18 cellular contexts compared by ENCODE assay signal in the genomic region with DNA sequence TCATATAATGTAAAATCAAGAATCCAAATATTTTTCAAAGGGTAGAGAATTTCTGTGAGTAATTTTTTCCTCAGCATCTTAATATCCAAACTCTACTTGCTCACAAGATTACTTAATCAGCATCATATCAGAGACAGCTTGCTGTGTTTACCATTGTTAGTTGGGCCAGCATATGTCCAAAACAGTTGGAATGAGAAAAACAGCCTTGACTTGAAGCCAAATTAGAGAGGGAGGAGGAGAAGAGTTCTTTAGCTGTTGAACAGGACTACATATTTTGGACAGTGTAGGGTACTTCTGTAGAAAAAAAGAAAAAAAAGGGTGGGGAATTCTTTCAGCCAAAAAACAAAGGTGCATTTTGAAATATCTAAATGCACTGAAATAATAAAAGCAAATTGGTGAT.
A peak's percentile ranks its signal among the peaks of the same experiment; 100 is the strongest.
DNase-seq lines count a peak whose midpoint lies in the region; ATAC-seq and TF ChIP-seq lines count a peak whose summit lies in the region.
"Had no signal": no experiment of that assay in that cellular context is flagged by ENCODE, and none has a peak within 500 bp of the region (broad histone marks: within the 10 kb centered on the region; RNA-seq: fewer than 3 reads in every experiment).

No MANE protein-coding gene starts in this region.

- H3K9me3 ChIP-seq in H9 (ENCODE audit: control insufficient read depth, low read depth, low read length) (no peaks in the 10 kb centered on the region), gastroesophageal sphincter (no peaks in the 10 kb centered on the region)
- H3K9me3 ChIP-seq: HAP-1 had no signal

- H2AFZ ChIP-seq in H9 (ENCODE audit: low read length) = no peak overlapping the region

- ATAC-seq in gastroesophageal sphincter = no peak
- ATAC-seq: SK-N-SH treated with all-trans-retinoic acid at 6 μM for 48 hours had no signal

- no peaks in the 10 kb centered on the region for H3K79me2 ChIP-seq in H9 (ENCODE audit: insufficient read depth, low read length)

- H3K27ac ChIP-seq in H9 (ENCODE audit: insufficient read length, low read depth, low read length) (no peak overlapping the region), gastroesophageal sphincter (no peak overlapping the region)
- H3K27ac ChIP-seq: HL-60 had no signal

- H3K36me3 Mint-ChIP-seq in progenitor cell of endocrine pancreas (ENCODE audit: insufficient read depth) = no peaks in the 10 kb centered on the region
- H3K36me3 Mint-ChIP-seq in H9 (ENCODE audit: insufficient read depth in 1 of 3, low read depth in 3 of 3) = no peaks in the 10 kb centered on the region
- H3K36me3 Mint-ChIP-seq: CD4-positive, CD25-positive, alpha-beta regulatory T cell had no signal

- H3K4me2 ChIP-seq in H9 (ENCODE audit: insufficient read depth, insufficient read length, low read length) = no peak overlapping the region

- H2BK20ac ChIP-seq in H9 (ENCODE audit: low read depth, low read length, poor library complexity, severe bottlenecking) = no peak overlapping the region

- no peak overlapping the region for H4K91ac ChIP-seq in H9 (ENCODE audit: insufficient read length, low read depth, low read length)

- H3K9me3 Mint-ChIP-seq in progenitor cell of endocrine pancreas (ENCODE audit: low read depth) = no peaks in the 10 kb centered on the region
- H3K9me3 Mint-ChIP-seq in H9 = no peaks in the 10 kb centered on the region
- H3K9me3 Mint-ChIP-seq: IgD-negative memory B cell had no signal

- H4K5ac ChIP-seq in H9 (ENCODE audit: insufficient read length, low read depth, low read length) = no peak overlapping the region

- H3K4me3 Mint-ChIP-seq in progenitor cell of endocrine pancreas (ENCODE audit: low read depth) (no peak overlapping the region), H9 (no peak overlapping the region)
- H3K4me3 Mint-ChIP-seq: CD4-positive, CD25-positive, alpha-beta regulatory T cell had no signal

- H3K4me3 ChIP-seq in gastroesophageal sphincter = no peak overlapping the region
- H3K4me3 ChIP-seq: HAP-1 had no signal

- H4K8ac ChIP-seq in H9 (replicated peaks; ENCODE audit: insufficient read length, low read depth, low read length) = no peak overlapping the region

- no peak for TF ChIP-seq EP300 in gastroesophageal sphincter (IDR thresholded peaks at IDR 0.05)

- H2AK5ac ChIP-seq in H9 (ENCODE audit: insufficient read length, low read length) = no peak overlapping the region

- no peak overlapping the region for H3K18ac ChIP-seq in H9 (ENCODE audit: insufficient read length, low read depth, low read length)

- no peak overlapping the region for H2BK12ac ChIP-seq in H9 (ENCODE audit: insufficient read length, low read depth, low read length)

- DNase-seq in DMS 273 (lab: John Stamatoyannopoulos, UW; ENCODE audit: unreplicated experiment) (peak; percentile 92), NCI-H446 treated with DMSO at 0.1 percent for 48 hours (lab: John Stamatoyannopoulos, UW) (peak; percentile 95), cerebellar cortex (ENCODE audit: low spot score) (peak; percentile 96), progenitor cell of endocrine pancreas (ENCODE audit: low spot score, unreplicated experiment) (no peak), AG08396 (ENCODE audit: low spot score) (no peak), NAMALWA (ENCODE audit: low spot score) (no peak), H9 (no peak)
- DNase-seq: CD4-positive, CD25-positive, alpha-beta regulatory T cell; DMS79 treated with DMSO at 0.1 percent for 48 hours; NCI-H1105 treated with DMSO at 0.1 percent for 48 hours; NCI-H187 treated with DMSO at 0.1 percent for 48 hours; NCI-H524; SHP77 had no signal

- peaks cover 6% of the 10 kb centered on the region for H3K4me1 Mint-ChIP-seq in progenitor cell of endocrine pancreas (ENCODE audit: low read depth)
- H3K4me1 Mint-ChIP-seq in H9 = peaks cover 9 to 10% of the 10 kb centered on the region in 2 experiments

- no peaks in the 10 kb centered on the region for H4K20me1 ChIP-seq in H9 (ENCODE audit: control insufficient read depth, insufficient read depth, insufficient read length)

- H2BK120ac ChIP-seq in H9 (ENCODE audit: low read depth, low read length, poor library complexity, severe bottlenecking) = no peak overlapping the region

- no peaks in the 10 kb centered on the region for H3K36me3 ChIP-seq in gastroesophageal sphincter

- no peak overlapping the region for H3K23ac ChIP-seq in H9 (ENCODE audit: insufficient read length, low read depth, low read length)

- H3K27ac Mint-ChIP-seq in progenitor cell of endocrine pancreas = peak overlapping the region; percentile 7
- no peak overlapping the region for H3K27ac Mint-ChIP-seq in H9
- H3K27ac Mint-ChIP-seq: CD4-positive, CD25-positive, alpha-beta regulatory T cell had no signal

- no peak overlapping the region for H2BK15ac ChIP-seq in H9 (ENCODE audit: low read depth, low read length)

- H3K27me3 ChIP-seq in H9 (ENCODE audit: insufficient read depth, low read length) = no peaks in the 10 kb centered on the region
- H3K27me3 ChIP-seq in gastroesophageal sphincter = no peaks in the 10 kb centered on the region

- H3K56ac ChIP-seq in H9 (ENCODE audit: insufficient read length, low read depth, low read length) = no peak overlapping the region

- no peak overlapping the region for H3K9ac ChIP-seq in H9 (ENCODE audit: extremely low read depth, insufficient read length, low read length)

- no peak for TF ChIP-seq POLR2A in gastroesophageal sphincter (IDR thresholded peaks at IDR 0.05)

- no peak overlapping the region for H2BK5ac ChIP-seq in H9 (ENCODE audit: insufficient read length, low read length)

- no peak overlapping the region for H3K14ac ChIP-seq in H9 (ENCODE audit: insufficient read depth, low read length)

- H3K4ac ChIP-seq in H9 (ENCODE audit: low read depth, low read length) = no peak overlapping the region

- H3K79me1 ChIP-seq in H9 (ENCODE audit: insufficient read depth, low read depth, low read length, poor library complexity, severe bottlenecking) = no peaks in the 10 kb centered on the region

- H3K27me3 Mint-ChIP-seq in progenitor cell of endocrine pancreas (no peaks in the 10 kb centered on the region), H9 (ENCODE audit: low read depth) (no peaks in the 10 kb centered on the region)
- H3K27me3 Mint-ChIP-seq: CD4-positive, CD25-positive, alpha-beta regulatory T cell; IgD-negative memory B cell had no signal

- TF ChIP-seq CTCF in progenitor cell of endocrine pancreas (IDR thresholded peaks at IDR 0.05; ENCODE audit: unreplicated experiment) (no peak), H9 (conservative IDR thresholded peaks at IDR 0.05) (no peak), gastroesophageal sphincter (IDR thresholded peaks at IDR 0.05) (no peak)

- no peaks in the 10 kb centered on the region for H3K23me2 ChIP-seq in H9 (ENCODE audit: insufficient read length, low read depth, low read length, poor library complexity, severe bottlenecking)

- H3K4me1 ChIP-seq in H9 (ENCODE audit: insufficient read depth, low read length) (peaks cover 7% of the 10 kb centered on the region; the same call in 1 of the 2 replicates), gastroesophageal sphincter (no peaks in the 10 kb centered on the region)

- no peak overlapping the region for H3T11ph ChIP-seq in H9 (ENCODE audit: low read length)

Comparison
In these comparisons a context has a peak if more than half of its experiments do, and no peak if none do; other contexts are left out.
1. DNase-seq: peak in DMS 273 (single experiment), NCI-H446 treated with DMSO at 0.1 percent for 48 hours (single experiment) and cerebellar cortex (single experiment); none in progenitor cell of endocrine pancreas (single experiment), AG08396 (single experiment), NAMALWA (single experiment) and H9 (single experiment).